ENCODE assay signal across 2 cellular contexts in genomic region chr3:123876858-123877257, GRCh38.
TF ChIP-seq lines count a peak whose summit lies in the region.

No MANE protein-coding gene starts in this region.

TF ChIP-seq in HCT116, 20 proteins besides CTCF, POLR2A, EP300 and RAD21:
- no peak for TF ChIP-seq REST (IDR thresholded peaks at IDR 0.05; ENCODE audit: low read depth)
- TF ChIP-seq ELF1 (IDR thresholded peaks at IDR 0.05; ENCODE audit: borderline replicate concordance, low read depth): no peak
- TF ChIP-seq ZNF274 (IDR thresholded peaks at IDR 0.05; ENCODE audit: low read depth, low read length): no peak
- no peak for TF ChIP-seq MAX (IDR thresholded peaks at IDR 0.05)
- TF ChIP-seq EZH2 (IDR thresholded peaks at IDR 0.05): no peak
- TF ChIP-seq EGR1 (IDR thresholded peaks at IDR 0.05; ENCODE audit: low read depth): no peak
- TF ChIP-seq SRF (IDR thresholded peaks at IDR 0.05; ENCODE audit: low read depth): no peak
- no peak for TF ChIP-seq JUND (IDR thresholded peaks at IDR 0.05)
- no peak for TF ChIP-seq ZBTB33 (IDR thresholded peaks at IDR 0.05; ENCODE audit: extremely low read depth, insufficient replicate concordance, low read length)
- TF ChIP-seq TCF7L2 (IDR thresholded peaks at IDR 0.05; ENCODE audit: borderline replicate concordance, extremely low read depth, insufficient read depth, insufficient read length): no peak
- TF ChIP-seq EZH2phosphoT487 (IDR thresholded peaks at IDR 0.05; ENCODE audit: borderline replicate concordance): no peak
- no peak for TF ChIP-seq ZFX (IDR thresholded peaks at IDR 0.05)
- no peak for TF ChIP-seq FOSL1 (IDR thresholded peaks at IDR 0.05; ENCODE audit: low read depth)
- TF ChIP-seq YY1 (IDR thresholded peaks at IDR 0.05; ENCODE audit: extremely low read depth, insufficient replicate concordance, low read depth, low read length): no peak
- TF ChIP-seq SIN3A (IDR thresholded peaks at IDR 0.05; ENCODE audit: low read depth): no peak
- TF ChIP-seq SP1 (IDR thresholded peaks at IDR 0.05; ENCODE audit: low read depth): no peak
- TF ChIP-seq POLR2AphosphoS5 (IDR thresholded peaks at IDR 0.05; ENCODE audit: low read depth, low read length): no peak
- TF ChIP-seq ATF3 (IDR thresholded peaks at IDR 0.05): no peak
- no peak for TF ChIP-seq CBX3 (IDR thresholded peaks at IDR 0.05; ENCODE audit: low read depth)
- no peak for TF ChIP-seq CEBPB (IDR thresholded peaks at IDR 0.05; ENCODE audit: low read depth)

TF ChIP-seq in SK-N-SH, 30 proteins besides CTCF, POLR2A, EP300 and RAD21:
- TF ChIP-seq PBX3 (IDR thresholded peaks at IDR 0.05) (peak; percentile 30; the same call in 1 of the 2 replicates), ZBTB33 (IDR thresholded peaks at IDR 0.05; ENCODE audit: borderline replicate concordance, low read depth) (no peak)
TF ChIP-seq in SK-N-SH: peak in this region for 1.
